In genomic region chr1:78840447-78841251, GRCh38 we compare ENCODE assay signal across 10 cellular contexts.
DNase-seq lines count a peak whose midpoint lies in the region; ATAC-seq and TF ChIP-seq lines count a peak whose summit lies in the region.
"Had no signal": no experiment of that assay in that cellular context is flagged by ENCODE, and none has a peak within 500 bp of the region (broad histone marks: within the 10 kb centered on the region; RNA-seq: fewer than 3 reads in every experiment).

No MANE protein-coding gene starts in this region.

- H3K4me1 ChIP-seq in esophagus muscularis mucosa: peaks cover 16 to 40% (median 37%) of the 10 kb centered on the region in 4 donors

- no peaks in the 10 kb centered on the region for H3K9me3 ChIP-seq in esophagus muscularis mucosa

- no peak overlapping the region for H3K4me3 ChIP-seq in LNCaP clone FGC (ENCODE audit: low read depth, low read length)
- H3K4me3 ChIP-seq in astrocyte of the cerebellum (ENCODE audit: low read depth, low read length): no peak overlapping the region
- peak overlapping the region in 1 of 4 donors; percentile 8 for H3K4me3 ChIP-seq in esophagus muscularis mucosa

- WGBS in esophagus muscularis mucosa: 28% methylated on average over 8 of the region's 8 CpGs

- H3K36me3 Mint-ChIP-seq in nephron (ENCODE audit: low read depth): peaks cover 4% of the 10 kb centered on the region
- H3K36me3 Mint-ChIP-seq in activated T-helper 17 cell treated with anti-CD3 and anti-CD28 coated beads, Interleukin-2, amount 50 U/mL, for 72 hours (ENCODE audit: low read depth): no peaks in the 10 kb centered on the region

- H3K4me3 Mint-ChIP-seq in nephron: peak overlapping the region in 2 of 3 experiments; percentile 4 to 29
- no peak overlapping the region for H3K4me3 Mint-ChIP-seq in activated T-helper 17 cell treated with anti-CD3 and anti-CD28 coated beads, Interleukin-2, amount 50 U/mL, for 72 hours

- intact Hi-C loops in esophagus muscularis mucosa (cut with DNase I): loop anchor here (5.0 kb wide), 1 partner anchor 357 kb away; no protein-coding TSS in a partner anchor

- peaks cover 3% of the 10 kb centered on the region for H3K9me3 Mint-ChIP-seq in nephron
- no peaks in the 10 kb centered on the region for H3K9me3 Mint-ChIP-seq in activated T-helper 17 cell treated with anti-CD3 and anti-CD28 coated beads, Interleukin-2, amount 50 U/mL, for 72 hours

- ATAC-seq in activated T-helper 17 cell treated with anti-CD3 and anti-CD28 coated beads, Interleukin-2, amount 50 U/mL, for 72 hours (replicated peaks): no peak

- no peaks in the 10 kb centered on the region for H3K27me3 ChIP-seq in esophagus muscularis mucosa

- in situ Hi-C loops in astrocyte of the cerebellum (cut with HindIII; ENCODE audit: low sequenced_read_pairs): no loop called here

- H3K27ac Mint-ChIP-seq in nephron: peak overlapping the region; percentile 26 to 76 (median 75)
- H3K27ac Mint-ChIP-seq in activated T-helper 17 cell treated with anti-CD3 and anti-CD28 coated beads, Interleukin-2, amount 50 U/mL, for 72 hours: no peak overlapping the region
- H3K27ac Mint-ChIP-seq: progenitor cell of endocrine pancreas had no signal

- DNase-seq in GM03348 (ENCODE audit: low spot score) (peak; percentile 65), LNCaP clone FGC (ENCODE audit: low read depth) (peak; percentile 26), astrocyte of the cerebellum (ENCODE audit: low read depth) (peak; percentile 78), esophagus muscularis mucosa (ENCODE audit: extremely low spot score) (no peak)
- no peak for DNase-seq in stimulated activated CD4-positive, alpha-beta T cell treated with anti-CD3 and anti-CD28 coated beads, Interleukin-4, amount 100 ng/mL, for 1 hour
- no peak for DNase-seq in activated CD4-positive, alpha-beta T cell treated with anti-CD3 and anti-CD28 coated beads, Interleukin-2, amount 50 U/mL, for 48 hours
- DNase-seq: cerebellar nuclear complex had no signal

- TF ChIP-seq EP300 in esophagus muscularis mucosa (IDR thresholded peaks at IDR 0.05): no peak

- TF ChIP-seq POLR2A in esophagus muscularis mucosa (IDR thresholded peaks at IDR 0.05; ENCODE audit: low read depth): no peak

- no peak for TF ChIP-seq CTCF in LNCaP clone FGC (IDR thresholded peaks at IDR 0.05; ENCODE audit: control insufficient read depth, extremely low read depth, insufficient read depth)
- TF ChIP-seq CTCF in astrocyte of the cerebellum (IDR thresholded peaks at IDR 0.05; ENCODE audit: low read depth, low read length, missing control alignments): no peak
- no peak for TF ChIP-seq CTCF in nephron (IDR thresholded peaks at IDR 0.05; ENCODE audit: unreplicated experiment in 3 of 3)
- TF ChIP-seq CTCF in esophagus muscularis mucosa (IDR thresholded peaks at IDR 0.05): no peak

- H3K27me3 Mint-ChIP-seq in nephron (ENCODE audit: low read depth): no peaks in the 10 kb centered on the region
- no peaks in the 10 kb centered on the region for H3K27me3 Mint-ChIP-seq in activated T-helper 17 cell treated with anti-CD3 and anti-CD28 coated beads, Interleukin-2, amount 50 U/mL, for 72 hours
- H3K27me3 Mint-ChIP-seq: progenitor cell of endocrine pancreas had no signal

- H3K4me1 Mint-ChIP-seq in nephron: peaks cover 43% of the 10 kb centered on the region
- H3K4me1 Mint-ChIP-seq in activated T-helper 17 cell treated with anti-CD3 and anti-CD28 coated beads, Interleukin-2, amount 50 U/mL, for 72 hours: peaks cover 3% of the 10 kb centered on the region

- H3K27ac ChIP-seq in esophagus muscularis mucosa (replicated peaks in 1 of 4): no peak overlapping the region

- H3K36me3 ChIP-seq in esophagus muscularis mucosa: no peaks in the 10 kb centered on the region

Comparison
In these comparisons a context has a peak if more than half of its experiments do, and no peak if none do; other contexts are left out.
1. DNase-seq: peak in GM03348 (single experiment), LNCaP clone FGC (single experiment) and astrocyte of the cerebellum (single experiment); none in esophagus muscularis mucosa (single experiment), stimulated activated CD4-positive, alpha-beta T cell treated with anti-CD3 and anti-CD28 coated beads, Interleukin-4, amount 100 ng/mL, for 1 hour (single experiment) and activated CD4-positive, alpha-beta T cell treated with anti-CD3 and anti-CD28 coated beads, Interleukin-2, amount 50 U/mL, for 48 hours (0 of 2).